ENCODE assay signal across 6 cellular contexts in the genomic region with DNA sequence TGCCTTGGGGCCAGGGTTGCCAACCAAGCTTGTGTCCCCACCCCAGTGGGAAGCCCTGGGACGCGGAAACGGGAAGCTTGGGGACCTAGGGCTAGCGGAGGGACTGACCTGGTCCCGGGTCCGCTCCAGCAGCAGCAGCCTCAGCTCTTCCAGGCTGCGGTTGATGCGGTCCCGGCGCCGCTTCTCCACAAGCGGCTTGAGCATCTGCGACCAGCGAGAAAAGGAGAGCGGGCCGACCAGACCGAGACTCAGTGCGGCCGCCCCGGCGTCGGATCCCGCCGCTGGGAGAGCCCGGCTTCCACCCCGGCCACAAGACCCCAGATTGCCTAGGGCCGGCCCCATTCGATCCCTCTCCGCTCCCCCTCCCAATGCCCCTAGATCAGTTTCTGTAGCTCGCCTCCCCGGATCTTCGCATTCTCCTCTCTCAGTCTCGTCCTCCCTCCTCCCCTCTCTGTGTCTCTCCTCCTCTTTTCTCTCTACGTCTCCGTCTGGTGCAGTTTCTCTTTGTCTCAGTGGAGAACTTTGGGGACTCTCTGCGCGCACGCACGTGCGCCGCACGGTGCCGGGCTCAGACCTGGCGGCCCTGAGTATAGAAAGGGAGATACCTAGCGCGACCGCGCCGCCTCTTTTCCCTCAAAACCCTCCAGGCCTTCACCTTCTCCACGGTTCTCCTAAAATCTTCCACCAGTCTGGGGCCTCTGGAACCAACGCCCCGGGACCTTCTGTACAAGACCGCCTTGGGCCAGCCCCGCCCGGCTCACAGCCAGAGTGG. TPM values are rescaled to one million over a fixed set of nuclear protein-coding genes. Genes with fewer than 3 reads are reported as not detected.
DNase-seq lines count a peak whose midpoint lies in the region; ATAC-seq and TF ChIP-seq lines count a peak whose summit lies in the region.

No MANE protein-coding gene starts in this region.

- peak overlapping the region; percentile 29 to 41 for H3K4me3 ChIP-seq in prostate gland

- no peak for TF ChIP-seq POLR2A in prostate gland (IDR thresholded peaks at IDR 0.05)

- no peaks in the 10 kb centered on the region for H3K27me3 ChIP-seq in prostate gland (replicated peaks; ENCODE audit: insufficient read depth)

- no peaks in the 10 kb centered on the region for H3K9me3 ChIP-seq in prostate gland

- no peak for ATAC-seq in GM21786 (IDR thresholded peaks at IDR 0.05; ENCODE audit: unreplicated experiment)
- no peak for ATAC-seq in HG02870 (IDR thresholded peaks at IDR 0.05; ENCODE audit: unreplicated experiment)

- H3K4me1 ChIP-seq in prostate gland (replicated peaks) = peaks cover 9% of the 10 kb centered on the region

- TF ChIP-seq CTCF in prostate gland (IDR thresholded peaks at IDR 0.05) = no peak

- no peaks in the 10 kb centered on the region for H3K36me3 ChIP-seq in prostate gland

- H3K27ac ChIP-seq in prostate gland = no peak overlapping the region

- 2% methylated on average over 52 of the region's 55 CpGs for WGBS in prostate gland

- peak; percentile 58 for DNase-seq in activated naive CD4-positive, alpha-beta T cell treated with Interleukin-2 at 50 U/mL for 16 hours
- no peak for DNase-seq in activated naive CD4-positive, alpha-beta T cell (lab: John Stamatoyannopoulos, UW)
- DNase-seq in cerebellar cortex (ENCODE audit: low spot score) (peak; percentile 46), prostate gland (ENCODE audit: low spot score) (no peak)

- intact Hi-C loops in prostate gland (cut with DNase I) = loop anchor here (5.0 kb wide), 1 partner anchor 64 kb away; no protein-coding TSS in a partner anchor

RNA-seq across cellular contexts. Expression of gene HES7, which starts 0.8 kb away (rescaled TPM):
- under 1 TPM in 1 of 2 donors, not detected in 1; 0.34 TPM for total RNA-seq in prostate gland

RNA-seq across cellular contexts. Expression of gene ALOXE3, which starts 4.8 kb away (rescaled TPM):
- total RNA-seq in prostate gland = 1 to 10 TPM in 1 of 2 donors, not detected in 1; 2.4 TPM

RNA-seq across cellular contexts. Expression of gene PER1, which starts 29.1 kb away (rescaled TPM):
- total RNA-seq in prostate gland = 100 to 1,000 TPM; 119 to 142 TPM

RNA-seq across cellular contexts. Expression of gene ALOX12B, which starts 35.6 kb away (rescaled TPM):
- under 1 TPM; 0.18 to 0.40 TPM for total RNA-seq in prostate gland

RNA-seq across cellular contexts. Expression of gene VAMP2, which starts 39.6 kb away (rescaled TPM):
- 10 to 100 TPM; 34.2 to 65.2 TPM for total RNA-seq in prostate gland

Comparison
In these comparisons a context has a peak if more than half of its experiments do, and no peak if none do; other contexts are left out.
1. DNase-seq: peak in activated naive CD4-positive, alpha-beta T cell treated with Interleukin-2 at 50 U/mL for 16 hours (single experiment) and cerebellar cortex (single experiment); none in activated naive CD4-positive, alpha-beta T cell (0 of 4) and prostate gland (single experiment).